Comparison of ENCODE assay signal across 8 cellular contexts in the genomic region with DNA sequence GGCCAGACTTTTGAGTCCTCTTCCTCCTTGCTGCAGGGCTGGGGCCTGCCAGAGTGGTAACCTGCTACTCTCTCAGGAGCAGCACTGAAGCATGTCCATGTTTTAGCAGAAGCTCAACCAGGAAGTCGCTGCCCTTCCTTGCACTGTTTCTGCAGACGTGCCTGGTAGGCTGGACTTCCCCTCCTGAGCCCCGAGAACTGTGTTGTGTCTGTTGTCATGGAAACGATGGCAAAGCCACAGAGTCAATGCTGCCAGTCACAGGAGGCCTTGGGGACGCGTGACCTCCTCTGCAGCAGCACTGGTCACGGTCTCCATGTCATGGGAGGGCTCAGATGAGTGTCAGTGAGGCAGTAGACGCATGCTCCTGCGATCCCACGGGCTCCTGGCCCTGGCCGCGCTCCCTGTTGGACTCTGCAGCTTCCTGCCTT.
A peak's percentile ranks its signal among the peaks of the same experiment; 100 is the strongest.
DNase-seq lines count a peak whose midpoint lies in the region; FAIRE-seq and TF ChIP-seq lines count a peak whose summit lies in the region.

No MANE protein-coding gene starts in this region.

- H3K79me2 ChIP-seq in H9 (ENCODE audit: insufficient read depth, low read length) (no peaks in the 10 kb centered on the region), neural progenitor cell (ENCODE audit: low read depth) (no peaks in the 10 kb centered on the region)

- no peaks in the 10 kb centered on the region for H3K79me1 ChIP-seq in H9 (ENCODE audit: insufficient read depth, low read depth, low read length, poor library complexity, severe bottlenecking)

- H3K23me2 ChIP-seq in H9 (ENCODE audit: insufficient read length, low read depth, low read length, poor library complexity, severe bottlenecking), result no peaks in the 10 kb centered on the region

- DNase-seq in GM12892 (ENCODE audit: insufficient read length) (peak; percentile 70), H9 (peak; percentile 78), NCI-H2029 (lab: John Stamatoyannopoulos, UW) (peak; percentile 82), activated T-cell treated with anti-CD3 and anti-CD28 coated beads for 1 hour (ENCODE audit: low read depth) (peak; percentile 39), fibroblast of pulmonary artery (ENCODE audit: low read depth) (peak; percentile 89), neural progenitor cell (ENCODE audit: low spot score) (peak; percentile 81), NCI-H1436 (lab: John Stamatoyannopoulos, UW) (no peak)

- TF ChIP-seq CTCF in H9 (conservative IDR thresholded peaks at IDR 0.05) (no peak), fibroblast of pulmonary artery (IDR thresholded peaks at IDR 0.05; ENCODE audit: low read length, missing control alignments) (no peak), neural progenitor cell (IDR thresholded peaks at IDR 0.05) (no peak)

- no peak overlapping the region for H3K56ac ChIP-seq in H9 (ENCODE audit: insufficient read length, low read depth, low read length)

- no peaks in the 10 kb centered on the region for H3F3A ChIP-seq in neural progenitor cell (ENCODE audit: low read depth)

- H2BK12ac ChIP-seq in H9 (ENCODE audit: insufficient read length, low read depth, low read length), result no peak overlapping the region

- H2BK120ac ChIP-seq in H9 (ENCODE audit: low read depth, low read length, poor library complexity, severe bottlenecking), result no peak overlapping the region

- peak overlapping the region; percentile 6; the same call in 1 of the 2 replicates for H3K14ac ChIP-seq in H9 (ENCODE audit: insufficient read depth, low read length)

- no peaks in the 10 kb centered on the region; a peak in 1 of 7 replicates for H3K36me3 Mint-ChIP-seq in H9 (ENCODE audit: insufficient read depth in 1 of 3, low read depth in 3 of 3)
- no peaks in the 10 kb centered on the region for H3K36me3 Mint-ChIP-seq in neural progenitor cell
- H3K36me3 Mint-ChIP-seq in stimulated activated naive CD8-positive, alpha-beta T cell treated with anti-CD3 and anti-CD28 coated beads, Interleukin-15, Interleukin-2, amounts not matched to agents 100 ng/mL and 50 ng/mL, for 24 hours (ENCODE audit: low read depth), result no peaks in the 10 kb centered on the region

- H3K27ac ChIP-seq in H9 (ENCODE audit: insufficient read length, low read depth, low read length) (no peak overlapping the region), neural progenitor cell (no peak overlapping the region)

- H4K20me1 ChIP-seq in H9 (ENCODE audit: control insufficient read depth, insufficient read depth, insufficient read length), result no peaks in the 10 kb centered on the region
- no peaks in the 10 kb centered on the region for H4K20me1 ChIP-seq in neural progenitor cell (ENCODE audit: low read depth)

- H3K4me1 ChIP-seq in H9 (ENCODE audit: insufficient read depth, low read length) (no peaks in the 10 kb centered on the region), neural progenitor cell (no peaks in the 10 kb centered on the region)

- FAIRE-seq in GM12892 (lab: Jason Lieb, UNC), result peak; percentile 98

- H3K4me3 Mint-ChIP-seq in H9 (no peak overlapping the region), neural progenitor cell (no peak overlapping the region)
- peak overlapping the region; percentile 46 for H3K4me3 Mint-ChIP-seq in stimulated activated naive CD8-positive, alpha-beta T cell treated with anti-CD3 and anti-CD28 coated beads, Interleukin-15, Interleukin-2, amounts not matched to agents 100 ng/mL and 50 ng/mL, for 24 hours

- H3K18ac ChIP-seq in H9 (ENCODE audit: insufficient read length, low read depth, low read length), result peak overlapping the region; percentile 20

- H3K4me3 ChIP-seq in fibroblast of pulmonary artery (replicated peaks; ENCODE audit: low read depth, low read length) (no peak overlapping the region), neural progenitor cell (no peak overlapping the region)

- no peak; the same call in 1 of the 2 replicates for TF ChIP-seq POLR2A in GM12892 (IDR thresholded peaks at IDR 0.05; ENCODE audit: low read depth, low read length)

- no CpG with 5 or more reads among the region's 12 CpGs for WGBS in H9 (ENCODE audit: extremely low coverage, insufficient read length, low lambda C conversion rate)

- no peak overlapping the region for H2AFZ ChIP-seq in H9 (ENCODE audit: low read length)
- no peak overlapping the region for H2AFZ ChIP-seq in neural progenitor cell (replicated peaks)

- no peaks in the 10 kb centered on the region for H3K27me3 ChIP-seq in H9 (ENCODE audit: insufficient read depth, low read length)
- no peaks in the 10 kb centered on the region for H3K27me3 ChIP-seq in neural progenitor cell

- H2BK5ac ChIP-seq in H9 (ENCODE audit: insufficient read length, low read length), result no peak overlapping the region

- no peak overlapping the region for H2BK15ac ChIP-seq in H9 (ENCODE audit: low read depth, low read length)

- no peak overlapping the region for H3K23ac ChIP-seq in H9 (ENCODE audit: insufficient read length, low read depth, low read length)

- no peak overlapping the region for H4K8ac ChIP-seq in H9 (replicated peaks; ENCODE audit: insufficient read length, low read depth, low read length)

- peak overlapping the region in 1 of 3 experiments; percentile 87; a peak in 3 of 7 replicates for H3K27ac Mint-ChIP-seq in H9
- peak overlapping the region; percentile 93 for H3K27ac Mint-ChIP-seq in neural progenitor cell
- H3K27ac Mint-ChIP-seq in stimulated activated naive CD8-positive, alpha-beta T cell treated with anti-CD3 and anti-CD28 coated beads, Interleukin-15, Interleukin-2, amounts not matched to agents 100 ng/mL and 50 ng/mL, for 24 hours, result peak overlapping the region; percentile 89

- H3K4me1 Mint-ChIP-seq in H9, result peaks cover 14 to 25% of the 10 kb centered on the region in 2 experiments
- H3K4me1 Mint-ChIP-seq in neural progenitor cell, result peaks cover 22% of the 10 kb centered on the region
- H3K4me1 Mint-ChIP-seq in stimulated activated naive CD8-positive, alpha-beta T cell treated with anti-CD3 and anti-CD28 coated beads, Interleukin-15, Interleukin-2, amounts not matched to agents 100 ng/mL and 50 ng/mL, for 24 hours (ENCODE audit: low read depth), result peaks cover 18% of the 10 kb centered on the region

- H4K5ac ChIP-seq in H9 (ENCODE audit: insufficient read length, low read depth, low read length), result no peak overlapping the region

- H2AK5ac ChIP-seq in H9 (ENCODE audit: insufficient read length, low read length), result no peak overlapping the region

- H3K9me3 Mint-ChIP-seq in H9 (no peaks in the 10 kb centered on the region), neural progenitor cell (no peaks in the 10 kb centered on the region)
- no peaks in the 10 kb centered on the region for H3K9me3 Mint-ChIP-seq in stimulated activated naive CD8-positive, alpha-beta T cell treated with anti-CD3 and anti-CD28 coated beads, Interleukin-15, Interleukin-2, amounts not matched to agents 100 ng/mL and 50 ng/mL, for 24 hours

- no peaks in the 10 kb centered on the region for H3K27me3 Mint-ChIP-seq in H9 (ENCODE audit: low read depth)
- H3K27me3 Mint-ChIP-seq in neural progenitor cell (ENCODE audit: insufficient read depth, low read depth), result peaks cover 2% of the 10 kb centered on the region
- peaks cover 5% of the 10 kb centered on the region for H3K27me3 Mint-ChIP-seq in stimulated activated naive CD8-positive, alpha-beta T cell treated with anti-CD3 and anti-CD28 coated beads, Interleukin-15, Interleukin-2, amounts not matched to agents 100 ng/mL and 50 ng/mL, for 24 hours

- no peak overlapping the region for H3K4ac ChIP-seq in H9 (ENCODE audit: low read depth, low read length)

- no peak overlapping the region for H3K9ac ChIP-seq in H9 (ENCODE audit: extremely low read depth, insufficient read length, low read length)
- H3K9ac ChIP-seq in neural progenitor cell, result no peak overlapping the region

- H3K36me3 ChIP-seq in neural progenitor cell, result no peaks in the 10 kb centered on the region

- H3T11ph ChIP-seq in H9 (ENCODE audit: low read length), result no peak overlapping the region

- H2BK20ac ChIP-seq in H9 (ENCODE audit: low read depth, low read length, poor library complexity, severe bottlenecking), result no peak overlapping the region

- H4K91ac ChIP-seq in H9 (ENCODE audit: insufficient read length, low read depth, low read length), result no peak overlapping the region

- H3K9me3 ChIP-seq in H9 (ENCODE audit: control insufficient read depth, low read depth, low read length), result no peaks in the 10 kb centered on the region
- no peaks in the 10 kb centered on the region for H3K9me3 ChIP-seq in neural progenitor cell (ENCODE audit: low read depth)

- H3K4me2 ChIP-seq in H9 (ENCODE audit: insufficient read depth, insufficient read length, low read length) (no peak overlapping the region), neural progenitor cell (no peak overlapping the region)
